Comparison of ENCODE assay signal across 12 cellular contexts in the genomic region with DNA sequence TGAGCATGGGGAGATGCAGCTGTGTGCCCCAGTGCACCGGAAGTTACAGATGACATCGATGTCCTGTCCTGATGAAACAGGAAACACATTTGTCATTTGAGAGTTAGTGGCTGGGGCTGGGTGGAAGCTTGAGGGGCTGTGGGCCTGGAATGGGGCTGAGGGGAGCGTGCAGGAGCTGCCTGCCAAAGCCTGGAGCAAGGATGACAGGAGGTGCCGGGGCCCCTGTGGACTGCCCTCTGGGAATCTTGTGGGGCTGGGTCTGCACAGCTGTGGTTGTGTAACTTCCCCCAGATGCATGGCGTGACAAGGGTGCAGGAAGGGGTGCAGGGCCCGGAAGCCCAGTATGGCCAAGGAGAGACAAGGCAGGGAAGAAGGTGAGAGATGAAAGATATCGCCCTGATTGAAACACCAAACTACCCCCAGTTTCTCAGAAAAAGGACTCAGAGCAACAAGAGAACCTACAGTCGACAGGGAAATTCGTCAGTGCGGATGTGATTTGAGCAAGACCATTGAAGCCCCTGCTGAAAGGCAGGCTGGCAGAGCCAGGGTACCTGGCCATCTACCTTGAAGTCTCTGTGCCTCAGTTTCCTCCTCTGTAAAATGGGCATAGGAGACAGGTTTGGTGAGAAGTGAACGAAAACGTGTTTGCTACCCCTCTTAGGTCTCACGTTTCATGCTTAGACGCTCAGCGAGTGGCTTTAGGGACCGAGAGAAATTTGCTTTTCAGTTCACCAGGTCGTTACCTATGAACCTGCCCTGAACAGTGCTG. TPM values are rescaled to one million over a fixed set of nuclear protein-coding genes. Genes with fewer than 3 reads are reported as not detected.
A peak's percentile ranks its signal among the peaks of the same experiment; 100 is the strongest.
DNase-seq lines count a peak whose midpoint lies in the region; ATAC-seq lines count a peak whose summit lies in the region.
"Had no signal": no experiment of that assay in that cellular context is flagged by ENCODE, and none has a peak within 500 bp of the region (broad histone marks: within the 10 kb centered on the region; RNA-seq: fewer than 3 reads in every experiment).

No MANE protein-coding gene starts in this region.

- H3K27me3 Mint-ChIP-seq in activated naive CD4-positive, alpha-beta T cell treated with anti-CD3 and anti-CD28 coated beads, Interleukin-2, amount 10 ng/mL, durations not matched to agents 7 days and 5 days, result no peaks in the 10 kb centered on the region
- H3K27me3 Mint-ChIP-seq in activated T-helper 2 cell treated with anti-CD3 and anti-CD28 coated beads, Interferon-gamma antibody, Interleukin-2, Interleukin-4, amounts not matched to agents 10 μg/mL and 5 μg/mL and 100 μg/mL, durations not matched to agents 14 hours and 24 hours and 36 hours (ENCODE audit: low read depth), result no peaks in the 10 kb centered on the region
- H3K27me3 Mint-ChIP-seq in stimulated activated naive B cell treated with anti-CD40 and anti-IgM and Interleukin-4, amounts not matched to agents 10 μg/mL and 1 μg/mL and 100 μg/mL, for 72 hours, result peaks cover 0 to 7% of the 10 kb centered on the region in 2 donors

- H3K9me3 Mint-ChIP-seq in activated naive CD4-positive, alpha-beta T cell treated with anti-CD3 and anti-CD28 coated beads, Interleukin-2, amount 10 ng/mL, durations not matched to agents 7 days and 5 days, result no peaks in the 10 kb centered on the region
- no peaks in the 10 kb centered on the region for H3K9me3 Mint-ChIP-seq in activated T-helper 2 cell treated with anti-CD3 and anti-CD28 coated beads, Interferon-gamma antibody, Interleukin-2, Interleukin-4, amounts not matched to agents 10 μg/mL and 5 μg/mL and 100 μg/mL, durations not matched to agents 14 hours and 24 hours and 36 hours
- no peaks in the 10 kb centered on the region for H3K9me3 Mint-ChIP-seq in stimulated activated naive B cell treated with anti-CD40 and anti-IgM and Interleukin-4, amounts not matched to agents 10 μg/mL and 1 μg/mL and 100 μg/mL, for 72 hours

- CTCF ChIA-PET in activated naive CD4-positive, alpha-beta T cell treated with anti-CD3 and anti-CD28 coated beads, Interleukin-2, amount 10 ng/mL, durations not matched to agents 7 days and 5 days (lab: Charles Lee), result interaction anchor here (0.5 to 6.5 kb wide), 4 partner anchors 24 to 75 kb away, joined by 3 to 131 read pairs (median 37); a partner anchor contains a TSS

- peak; percentile 72 for DNase-seq in activated naive CD4-positive, alpha-beta T cell treated with anti-CD3 and anti-CD28 coated beads, Interleukin-2, amount 10 ng/mL, durations not matched to agents 7 days and 5 days
- no peak for DNase-seq in activated naive CD4-positive, alpha-beta T cell (lab: John Stamatoyannopoulos, UW)
- DNase-seq in MV-4-11 (lab: John Stamatoyannopoulos, UW) (peak; percentile 75), GM03348 (ENCODE audit: low spot score) (no peak), hippocampal formation (lab: John Stamatoyannopoulos, UW) (no peak), NCI-H2081 treated with DMSO at 0.1 percent for 48 hours (lab: John Stamatoyannopoulos, UW) (no peak)
- peak; percentile 55 for DNase-seq in activated T-helper 2 cell treated with anti-CD3 and anti-CD28 coated beads, Interferon-gamma antibody, Interleukin-2, Interleukin-4, amounts not matched to agents 10 μg/mL and 5 μg/mL and 100 μg/mL, durations not matched to agents 14 hours and 24 hours and 36 hours (ENCODE audit: low spot score)
- DNase-seq in stimulated activated naive B cell treated with anti-CD40 and anti-IgM and Interleukin-4, amounts not matched to agents 10 μg/mL and 1 μg/mL and 100 μg/mL, for 72 hours, result no peak
- DNase-seq: activated gamma-delta T cell treated with Interleukin-2 at 50 U/mL for 16 hours, mammary epithelial cell, Peyer's patch had no signal

- intact Hi-C loops in activated T-helper 2 cell treated with anti-CD3 and anti-CD28 coated beads, Interferon-gamma antibody, Interleukin-2, Interleukin-4, amounts not matched to agents 10 μg/mL and 5 μg/mL and 100 μg/mL, durations not matched to agents 14 hours and 24 hours and 36 hours (cut with micrococcal nuclease), result loop anchor here (5.0 to 10.0 kb wide), 2 partner anchors 97 to 450 kb away; a partner anchor contains a TSS

- peaks cover 80% of the 10 kb centered on the region for H3K4me1 Mint-ChIP-seq in activated naive CD4-positive, alpha-beta T cell treated with anti-CD3 and anti-CD28 coated beads, Interleukin-2, amount 10 ng/mL, durations not matched to agents 7 days and 5 days
- H3K4me1 Mint-ChIP-seq in activated T-helper 2 cell treated with anti-CD3 and anti-CD28 coated beads, Interferon-gamma antibody, Interleukin-2, Interleukin-4, amounts not matched to agents 10 μg/mL and 5 μg/mL and 100 μg/mL, durations not matched to agents 14 hours and 24 hours and 36 hours (ENCODE audit: low read depth), result peaks cover 66% of the 10 kb centered on the region
- peaks cover 25 to 36% of the 10 kb centered on the region in 2 donors for H3K4me1 Mint-ChIP-seq in stimulated activated naive B cell treated with anti-CD40 and anti-IgM and Interleukin-4, amounts not matched to agents 10 μg/mL and 1 μg/mL and 100 μg/mL, for 72 hours

- peak overlapping the region; percentile 61 for H3K4me3 Mint-ChIP-seq in activated naive CD4-positive, alpha-beta T cell treated with anti-CD3 and anti-CD28 coated beads, Interleukin-2, amount 10 ng/mL, durations not matched to agents 7 days and 5 days
- H3K4me3 Mint-ChIP-seq in activated T-helper 2 cell treated with anti-CD3 and anti-CD28 coated beads, Interferon-gamma antibody, Interleukin-2, Interleukin-4, amounts not matched to agents 10 μg/mL and 5 μg/mL and 100 μg/mL, durations not matched to agents 14 hours and 24 hours and 36 hours (ENCODE audit: low read depth), result peak overlapping the region; percentile 63
- peak overlapping the region in 1 of 2 donors; percentile 1 for H3K4me3 Mint-ChIP-seq in stimulated activated naive B cell treated with anti-CD40 and anti-IgM and Interleukin-4, amounts not matched to agents 10 μg/mL and 1 μg/mL and 100 μg/mL, for 72 hours

- H3K27ac Mint-ChIP-seq in activated naive CD4-positive, alpha-beta T cell treated with anti-CD3 and anti-CD28 coated beads, Interleukin-2, amount 10 ng/mL, durations not matched to agents 7 days and 5 days, result peak overlapping the region; percentile 94
- peak overlapping the region; percentile 68 for H3K27ac Mint-ChIP-seq in activated T-helper 2 cell treated with anti-CD3 and anti-CD28 coated beads, Interferon-gamma antibody, Interleukin-2, Interleukin-4, amounts not matched to agents 10 μg/mL and 5 μg/mL and 100 μg/mL, durations not matched to agents 14 hours and 24 hours and 36 hours
- H3K27ac Mint-ChIP-seq in stimulated activated naive B cell treated with anti-CD40 and anti-IgM and Interleukin-4, amounts not matched to agents 10 μg/mL and 1 μg/mL and 100 μg/mL, for 72 hours, result peak overlapping the region; percentile 53

- ATAC-seq in stimulated activated naive B cell treated with anti-CD40 and anti-IgM and Interleukin-4, amounts not matched to agents 10 μg/mL and 1 μg/mL and 100 μg/mL, for 72 hours (replicated peaks), result no peak

- peaks cover 47% of the 10 kb centered on the region for H3K36me3 Mint-ChIP-seq in activated naive CD4-positive, alpha-beta T cell treated with anti-CD3 and anti-CD28 coated beads, Interleukin-2, amount 10 ng/mL, durations not matched to agents 7 days and 5 days
- H3K36me3 Mint-ChIP-seq in activated T-helper 2 cell treated with anti-CD3 and anti-CD28 coated beads, Interferon-gamma antibody, Interleukin-2, Interleukin-4, amounts not matched to agents 10 μg/mL and 5 μg/mL and 100 μg/mL, durations not matched to agents 14 hours and 24 hours and 36 hours (ENCODE audit: low read depth), result peaks cover 55% of the 10 kb centered on the region
- peaks cover 11 to 23% of the 10 kb centered on the region in 2 donors for H3K36me3 Mint-ChIP-seq in stimulated activated naive B cell treated with anti-CD40 and anti-IgM and Interleukin-4, amounts not matched to agents 10 μg/mL and 1 μg/mL and 100 μg/mL, for 72 hours

RNA-seq across cellular contexts. Expression of a gene that starts 8.8 kb away (rescaled TPM):
- 7.7 TPM in 2 replicates for total RNA-seq in activated T-helper 2 cell treated with anti-CD3 and anti-CD28 coated beads, Interferon-gamma antibody, Interleukin-2, Interleukin-4, amounts not matched to agents 10 μg/mL and 5 μg/mL and 100 μg/mL, durations not matched to agents 14 hours and 24 hours and 36 hours
- total RNA-seq: chondrocyte had no signal

RNA-seq across cellular contexts. Expression of a gene that starts 10.3 kb away (rescaled TPM):
- total RNA-seq in activated T-helper 2 cell treated with anti-CD3 and anti-CD28 coated beads, Interferon-gamma antibody, Interleukin-2, Interleukin-4, amounts not matched to agents 10 μg/mL and 5 μg/mL and 100 μg/mL, durations not matched to agents 14 hours and 24 hours and 36 hours, result 773 and 798 TPM in 2 replicates

RNA-seq across cellular contexts. Expression of a gene that starts 18.4 kb away (rescaled TPM):
- 0.71 and 0.84 TPM in 2 replicates for total RNA-seq in activated T-helper 2 cell treated with anti-CD3 and anti-CD28 coated beads, Interferon-gamma antibody, Interleukin-2, Interleukin-4, amounts not matched to agents 10 μg/mL and 5 μg/mL and 100 μg/mL, durations not matched to agents 14 hours and 24 hours and 36 hours
- total RNA-seq: chondrocyte had no signal

RNA-seq across cellular contexts. Expression of a gene that starts 31.3 kb away (rescaled TPM):
- total RNA-seq in activated T-helper 2 cell treated with anti-CD3 and anti-CD28 coated beads, Interferon-gamma antibody, Interleukin-2, Interleukin-4, amounts not matched to agents 10 μg/mL and 5 μg/mL and 100 μg/mL, durations not matched to agents 14 hours and 24 hours and 36 hours, result 59.0 and 59.1 TPM in 2 replicates

RNA-seq across cellular contexts. Expression of a gene that starts 31.4 kb away (rescaled TPM):
- total RNA-seq in activated T-helper 2 cell treated with anti-CD3 and anti-CD28 coated beads, Interferon-gamma antibody, Interleukin-2, Interleukin-4, amounts not matched to agents 10 μg/mL and 5 μg/mL and 100 μg/mL, durations not matched to agents 14 hours and 24 hours and 36 hours, result 29.9 and 30.3 TPM in 2 replicates

Comparison
In these comparisons a context has a peak if more than half of its experiments do, and no peak if none do; other contexts are left out.
1. DNase-seq: peak in activated naive CD4-positive, alpha-beta T cell treated with anti-CD3 and anti-CD28 coated beads, Interleukin-2, amount 10 ng/mL, durations not matched to agents 7 days and 5 days (single experiment), MV-4-11 (single experiment) and activated T-helper 2 cell treated with anti-CD3 and anti-CD28 coated beads, Interferon-gamma antibody, Interleukin-2, Interleukin-4, amounts not matched to agents 10 μg/mL and 5 μg/mL and 100 μg/mL, durations not matched to agents 14 hours and 24 hours and 36 hours (single experiment); none in activated naive CD4-positive, alpha-beta T cell (0 of 4), stimulated activated naive B cell treated with anti-CD40 and anti-IgM and Interleukin-4, amounts not matched to agents 10 μg/mL and 1 μg/mL and 100 μg/mL, for 72 hours (single experiment), GM03348 (single experiment), hippocampal formation (0 of 2) and NCI-H2081 treated with DMSO at 0.1 percent for 48 hours (single experiment).
2. Peak in every context shown above with its lines, with median percentiles within 50 percentile points of each other: H3K27ac Mint-ChIP-seq.